8 cellular contexts compared by ENCODE assay signal in genomic region chr7:75442101-75442464, GRCh38. TPM values are rescaled to one million over a fixed set of nuclear protein-coding genes. Genes with fewer than 3 reads are reported as not detected.
DNase-seq lines count a peak whose midpoint lies in the region; ATAC-seq and TF ChIP-seq lines count a peak whose summit lies in the region.
"Not testable (repeated sequence)": the region's sequence is repeated elsewhere in the genome, so short reads cannot be mapped to it uniquely, and the experiment has no call there.

No MANE protein-coding gene starts in this region.

- H4K20me1 ChIP-seq in H9 (ENCODE audit: control insufficient read depth, insufficient read depth, insufficient read length); neural cell (ENCODE audit: insufficient read depth): not testable (repeated sequence)

- H2BK120ac ChIP-seq in H9 (ENCODE audit: low read depth, low read length, poor library complexity, severe bottlenecking), result not testable (repeated sequence)

- not testable (repeated sequence) for H2BK12ac ChIP-seq in H9 (ENCODE audit: insufficient read length, low read depth, low read length)

- not testable (repeated sequence) for H3K4me1 Mint-ChIP-seq in H9, activated B cell treated with CpG ODN at 0.5 μM for 24 hours

- H2BK20ac ChIP-seq in H9 (ENCODE audit: low read depth, low read length, poor library complexity, severe bottlenecking), result not testable (repeated sequence)

- not testable (repeated sequence) for H3K4me2 ChIP-seq in H9 (ENCODE audit: insufficient read depth, insufficient read length, low read length); neural cell (ENCODE audit: low read length)

- CTCF ChIA-PET in activated B cell treated with CpG ODN at 0.5 μM for 24 hours (lab: Charles Lee), result not testable (repeated sequence)

- not testable (repeated sequence) for H3F3A ChIP-seq in neural cell (ENCODE audit: insufficient read depth, low read length, poor library complexity, severe bottlenecking)

- POLR2A ChIA-PET in activated B cell treated with CpG ODN at 0.5 μM for 24 hours (lab: Charles Lee), result not testable (repeated sequence)

- TF ChIP-seq RAD21 in neural cell (conservative IDR thresholded peaks at IDR 0.05), result not testable (repeated sequence)

- not testable (repeated sequence) for H2AFZ ChIP-seq in H9 (ENCODE audit: low read length); neural cell (ENCODE audit: low read depth, low read length)

- H3K23ac ChIP-seq in H9 (ENCODE audit: insufficient read length, low read depth, low read length), result not testable (repeated sequence)

- not testable (repeated sequence) for H3K18ac ChIP-seq in H9 (ENCODE audit: insufficient read length, low read depth, low read length)

- DNase-seq in H9; activated B cell treated with CpG ODN at 0.5 μM for 24 hours; cardiac fibroblast (ENCODE audit: low read depth in 2 of 2); left ventricle myocardium superior; tibial nerve (ENCODE audit: low spot score in 2 of 2): not testable (repeated sequence)

- H3K4ac ChIP-seq in H9 (ENCODE audit: low read depth, low read length), result not testable (repeated sequence)

- not testable (repeated sequence) for H3K4me1 ChIP-seq in H9 (ENCODE audit: insufficient read depth, low read length)
- H3K4me1 ChIP-seq in tibial nerve, result peaks cover 0 to 12% (median 0%) of the 10 kb centered on the region in 4 donors

- H3K9me3 ChIP-seq in H9 (ENCODE audit: control insufficient read depth, low read depth, low read length); neural cell (ENCODE audit: low read length); tibial nerve: not testable (repeated sequence)

- not testable (repeated sequence) for H3K56ac ChIP-seq in H9 (ENCODE audit: insufficient read length, low read depth, low read length)

- H3K79me2 ChIP-seq in H9 (ENCODE audit: insufficient read depth, low read length); neural cell (replicated peaks; ENCODE audit: insufficient read depth, low read length): not testable (repeated sequence)

- H2BK5ac ChIP-seq in H9 (ENCODE audit: insufficient read length, low read length), result not testable (repeated sequence)

- H3K4me3 Mint-ChIP-seq in H9, result peak overlapping the region; percentile 87 to 94
- peak overlapping the region; percentile 85 for H3K4me3 Mint-ChIP-seq in activated B cell treated with CpG ODN at 0.5 μM for 24 hours

- not testable (repeated sequence) for H3K23me2 ChIP-seq in H9 (ENCODE audit: insufficient read length, low read depth, low read length, poor library complexity, severe bottlenecking)

- not testable (repeated sequence) for TF ChIP-seq CTCF in H9 (conservative IDR thresholded peaks at IDR 0.05); activated B cell treated with CpG ODN at 0.5 μM for 24 hours (IDR thresholded peaks at IDR 0.05); cardiac fibroblast (IDR thresholded peaks at IDR 0.05; ENCODE audit: low read depth, low read length); neural cell (IDR thresholded peaks at IDR 0.05; ENCODE audit: poor library complexity, severe bottlenecking); tibial nerve (IDR thresholded peaks at IDR 0.05)

- H3K27me3 ChIP-seq in H9 (ENCODE audit: insufficient read depth, low read length); neural cell (ENCODE audit: insufficient read depth, low read depth, low read length); tibial nerve: not testable (repeated sequence)

- WGBS in H9 (ENCODE audit: extremely low coverage, insufficient read length, low lambda C conversion rate), result no CpG with 5 or more reads among the region's 37 CpGs
- WGBS in tibial nerve, 2 donors, result 0 to 2% methylated on average over 5 to 7 of the region's 37 CpGs

- not testable (repeated sequence) for H3K9ac ChIP-seq in H9 (ENCODE audit: extremely low read depth, insufficient read length, low read length)
- peak overlapping the region; percentile 41 for H3K9ac ChIP-seq in neural cell (ENCODE audit: low read length)

- not testable (repeated sequence) for H3T11ph ChIP-seq in H9 (ENCODE audit: low read length)

- peak overlapping the region; percentile 72; the same call in 1 of the 2 replicates for H3K4me3 ChIP-seq in GM08714 (ENCODE audit: low read length)
- peak overlapping the region; percentile 33 to 49 for H3K4me3 ChIP-seq in cardiac fibroblast (replicated peaks in 1 of 2; ENCODE audit: low read depth in 2 of 2, low read length in 2 of 2)
- peak overlapping the region; percentile 59 for H3K4me3 ChIP-seq in neural cell (ENCODE audit: low read length)
- H3K4me3 ChIP-seq in tibial nerve, result peak overlapping the region in 3 of 4 donors; percentile 50 to 62 (median 53)

- peak; percentile 41 for ATAC-seq in HG03520 (IDR thresholded peaks at IDR 0.05; ENCODE audit: unreplicated experiment)
- ATAC-seq in activated B cell treated with CpG ODN at 0.5 μM for 24 hours (ENCODE audit: low read depth), result peak; percentile 33
- ATAC-seq in left ventricle myocardium superior, result peak; percentile 66

- not testable (repeated sequence) for TF ChIP-seq POLR2A in tibial nerve (IDR thresholded peaks at IDR 0.05)

- H3K27ac ChIP-seq in H9 (ENCODE audit: insufficient read length, low read depth, low read length); neural cell (ENCODE audit: low read length): not testable (repeated sequence)
- H3K27ac ChIP-seq in tibial nerve, result peak overlapping the region in 3 of 4 donors; percentile 56 to 84 (median 73)

- H3K14ac ChIP-seq in H9 (ENCODE audit: insufficient read depth, low read length), result not testable (repeated sequence)

- H3K36me3 Mint-ChIP-seq in H9 (ENCODE audit: insufficient read depth in 1 of 3, low read depth in 3 of 3) (peaks cover 27 to 38% (median 34%) of the 10 kb centered on the region in 3 experiments; a peak in 6 of 7 replicates), activated B cell treated with CpG ODN at 0.5 μM for 24 hours (ENCODE audit: low read depth) (peaks cover 31% of the 10 kb centered on the region)

- not testable (repeated sequence) for H4K8ac ChIP-seq in H9 (replicated peaks; ENCODE audit: insufficient read length, low read depth, low read length)

- peak overlapping the region; percentile 72 to 98 (median 86); a peak in 4 of 7 replicates for H3K27ac Mint-ChIP-seq in H9
- peak overlapping the region; percentile 50 for H3K27ac Mint-ChIP-seq in activated B cell treated with CpG ODN at 0.5 μM for 24 hours

- not testable (repeated sequence) for H4K91ac ChIP-seq in H9 (ENCODE audit: insufficient read length, low read depth, low read length)

- intact Hi-C loops in activated B cell treated with CpG ODN at 0.5 μM for 24 hours (cut with micrococcal nuclease); left ventricle myocardium superior (cut with micrococcal nuclease): not testable (repeated sequence)

- not testable (repeated sequence) for H4K5ac ChIP-seq in H9 (ENCODE audit: insufficient read length, low read depth, low read length)

- H3K36me3 ChIP-seq in neural cell (ENCODE audit: insufficient read depth, low read length), result not testable (repeated sequence)
- H3K36me3 ChIP-seq in tibial nerve, result peaks cover 0 to 36% (median 23%) of the 10 kb centered on the region in 3 donors

- H2BK15ac ChIP-seq in H9 (ENCODE audit: low read depth, low read length), result not testable (repeated sequence)

- H2AK5ac ChIP-seq in H9 (ENCODE audit: insufficient read length, low read length), result not testable (repeated sequence)

- H3K79me1 ChIP-seq in H9 (ENCODE audit: insufficient read depth, low read depth, low read length, poor library complexity, severe bottlenecking), result not testable (repeated sequence)

- H3K9me2 ChIP-seq in neural cell (ENCODE audit: insufficient read depth, low read length), result not testable (repeated sequence)

- not testable (repeated sequence) for H3K27me3 Mint-ChIP-seq in H9 (ENCODE audit: low read depth); activated B cell treated with CpG ODN at 0.5 μM for 24 hours

- not testable (repeated sequence) for H3K9me3 Mint-ChIP-seq in H9, activated B cell treated with CpG ODN at 0.5 μM for 24 hours

- TF ChIP-seq EP300 in neural cell (conservative IDR thresholded peaks at IDR 0.05; ENCODE audit: poor library complexity, severe bottlenecking); tibial nerve (IDR thresholded peaks at IDR 0.05): not testable (repeated sequence)

RNA-seq across cellular contexts. Expression of gene POM121C, which starts 44.0 kb away (rescaled TPM):
- 70.5 and 72.7 TPM in 2 replicates for total RNA-seq in H9 (2021)
- total RNA-seq in activated B cell treated with CpG ODN at 0.5 μM for 24 hours, result 58.5 and 63.9 TPM in 2 replicates
- 22.3 TPM for total RNA-seq in left ventricle myocardium superior
- polyA plus RNA-seq in neural cell, result 6.6 and 14.6 TPM in 2 replicates
- 34.5 and 34.6 TPM in 2 replicates for polyA minus RNA-seq in neural cell
- 10 to 100 TPM in 3 of 4 donors, 1 to 10 TPM in 1; 9.4 to 28.5 (median 21.1) TPM for total RNA-seq in tibial nerve

RNA-seq across cellular contexts. Expression of gene TRIM73, which starts 46.7 kb away (rescaled TPM):
- total RNA-seq in H9 (2021) (2.7 and 2.9 TPM in 2 replicates), activated B cell treated with CpG ODN at 0.5 μM for 24 hours (4.0 and 5.7 TPM in 2 replicates), left ventricle myocardium superior (1.3 TPM), tibial nerve (1 to 10 TPM; 2.8 to 9.3 (median 4.6) TPM)
- 15.2 and 21.0 TPM in 2 replicates for polyA plus RNA-seq in neural cell
- polyA minus RNA-seq in neural cell, result 9.1 and 19.5 TPM in 2 replicates

RNA-seq across cellular contexts. Expression of gene SPDYE5, which starts 50.0 kb away (rescaled TPM):
- total RNA-seq in H9 (2021), result not detected in 2 replicates
- 0.20 TPM in 1 of 2 replicates, not detected in the other for total RNA-seq in activated B cell treated with CpG ODN at 0.5 μM for 24 hours
- total RNA-seq in left ventricle myocardium superior, result not detected
- polyA plus RNA-seq in neural cell, result 0.07 and 0.26 TPM in 2 replicates
- 0.35 TPM in 1 of 2 replicates, not detected in the other for polyA minus RNA-seq in neural cell
- not detected for total RNA-seq in tibial nerve
